ENCODE assay signal across 10 cellular contexts in the genomic region with DNA sequence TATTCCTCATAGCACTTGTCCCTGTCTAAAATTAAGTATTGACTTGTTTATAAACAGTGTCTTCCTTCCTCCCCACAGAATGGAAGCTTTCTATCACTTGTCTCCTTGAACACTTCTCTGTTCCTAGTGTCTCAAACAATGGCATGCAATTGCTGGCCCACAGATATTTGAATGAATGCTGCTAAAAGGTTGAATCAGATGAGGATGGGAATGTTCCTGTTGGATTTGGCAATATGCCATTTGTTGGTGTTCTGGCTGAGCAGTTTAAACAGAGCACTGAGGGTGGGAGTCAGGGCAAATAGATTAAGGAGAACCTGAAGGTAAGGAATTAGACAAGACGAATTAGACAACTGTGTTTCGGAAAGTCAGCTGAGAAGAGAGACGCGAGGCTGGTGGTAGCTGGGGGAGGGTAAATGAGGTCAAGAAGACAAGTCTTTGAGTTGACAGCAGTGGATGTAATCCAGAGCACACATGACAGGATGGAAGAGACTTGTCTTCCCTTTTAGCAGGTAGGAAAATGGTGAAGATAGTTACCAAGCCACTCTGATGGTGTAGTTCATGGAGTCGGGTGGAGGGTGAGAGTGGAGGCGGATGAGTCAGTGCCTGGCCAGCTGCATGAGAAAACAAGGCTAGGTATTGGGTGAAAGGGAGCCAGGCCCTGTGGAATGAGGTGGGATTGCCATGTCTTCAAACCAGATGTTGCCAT. TPM values are rescaled to one million over a fixed set of nuclear protein-coding genes. Genes with fewer than 3 reads are reported as not detected.
DNase-seq lines count a peak whose midpoint lies in the region; FAIRE-seq and TF ChIP-seq lines count a peak whose summit lies in the region.
"Had no signal": no experiment of that assay in that cellular context is flagged by ENCODE, and none has a peak within 500 bp of the region (broad histone marks: within the 10 kb centered on the region; RNA-seq: fewer than 3 reads in every experiment).

No MANE protein-coding gene starts in this region.

- H3K27me3 Mint-ChIP-seq in astrocyte (ENCODE audit: low read depth, unreplicated experiment), result no peaks in the 10 kb centered on the region
- H3K27me3 Mint-ChIP-seq: activated naive CD4-positive, alpha-beta T cell treated with anti-CD3 and anti-CD28 coated beads, Interleukin-2, amount 50 U/mL, for 24 hours had no signal

- H3K79me2 ChIP-seq in astrocyte (ENCODE audit: insufficient read depth, low read length), result no peaks in the 10 kb centered on the region

- H3K36me3 Mint-ChIP-seq in astrocyte (ENCODE audit: low read depth, unreplicated experiment), result peaks cover 27% of the 10 kb centered on the region

- TF ChIP-seq CTCF in astrocyte (IDR thresholded peaks at IDR 0.05; ENCODE audit: insufficient read depth, low read depth, low read length), result no peak

- DNase-seq in HCEC 1CT, result peak; percentile 74
- peak; percentile 66 for DNase-seq in astrocyte (ENCODE audit: low read depth)
- DNase-seq in lung microvascular endothelial cell (ENCODE audit: low read depth in 2 of 2), result peak; percentile 44 to 68
- no peak for DNase-seq in OCI-M1 (lab: John Stamatoyannopoulos, UW)
- no peak for DNase-seq in globus pallidus (ENCODE audit: low spot score)
- no peak for DNase-seq in NOMO-1 (lab: John Stamatoyannopoulos, UW; ENCODE audit: unreplicated experiment in 2 of 2)
- DNase-seq in effector CD8-positive, alpha-beta T cell (lab: John Stamatoyannopoulos, UW), result no peak

- H3K27me3 ChIP-seq in BLaER1 (no peaks in the 10 kb centered on the region), astrocyte (ENCODE audit: insufficient read depth, low read length) (no peaks in the 10 kb centered on the region)

- no peak overlapping the region for H3K27ac Mint-ChIP-seq in astrocyte (ENCODE audit: unreplicated experiment)

- H3K9ac ChIP-seq in BLaER1, result no peak overlapping the region
- no peak overlapping the region for H3K9ac ChIP-seq in astrocyte (ENCODE audit: low read length)

- H3K4me1 ChIP-seq in BLaER1 (peaks cover 47% of the 10 kb centered on the region), astrocyte (ENCODE audit: insufficient read depth, low read length) (peaks cover 12% of the 10 kb centered on the region)

- H3K4me3 Mint-ChIP-seq in astrocyte (ENCODE audit: unreplicated experiment), result no peak overlapping the region
- H3K4me3 Mint-ChIP-seq: activated naive CD4-positive, alpha-beta T cell treated with anti-CD3 and anti-CD28 coated beads, Interleukin-2, amount 50 U/mL, for 24 hours had no signal

- no peaks in the 10 kb centered on the region for H3K9me3 Mint-ChIP-seq in astrocyte (ENCODE audit: unreplicated experiment)
- H3K9me3 Mint-ChIP-seq: activated naive CD4-positive, alpha-beta T cell treated with anti-CD3 and anti-CD28 coated beads, Interleukin-2, amount 50 U/mL, for 24 hours had no signal

- peaks cover 6% of the 10 kb centered on the region for H3K4me1 Mint-ChIP-seq in astrocyte (ENCODE audit: low read depth, unreplicated experiment)

- H3K27ac ChIP-seq in BLaER1 (no peak overlapping the region), astrocyte (ENCODE audit: low read depth, low read length) (no peak overlapping the region)
- H3K27ac ChIP-seq: SK-N-MC had no signal

- H3K4me2 ChIP-seq in BLaER1, result peak overlapping the region; percentile 79
- peak overlapping the region; percentile 56 for H3K4me2 ChIP-seq in astrocyte (ENCODE audit: low read length)

- H3K4me3 ChIP-seq in BLaER1 (no peak overlapping the region), astrocyte (ENCODE audit: insufficient read depth, low read depth, low read length) (no peak overlapping the region)
- H3K4me3 ChIP-seq: SK-N-MC had no signal

- peaks cover 18% of the 10 kb centered on the region; the same call in 1 of the 2 replicates for H4K20me1 ChIP-seq in BLaER1
- peaks cover 31% of the 10 kb centered on the region for H4K20me1 ChIP-seq in astrocyte (ENCODE audit: insufficient read depth, low read length)

- H2AFZ ChIP-seq in astrocyte (ENCODE audit: low read depth, low read length), result no peak overlapping the region

- FAIRE-seq in astrocyte (lab: Jason Lieb, UNC), result peak; percentile 67

- H3K36me3 ChIP-seq in BLaER1 (peaks cover 62% of the 10 kb centered on the region), astrocyte (ENCODE audit: insufficient read depth, low read length) (peaks cover 13% of the 10 kb centered on the region)

- H3K9me3 ChIP-seq in BLaER1 (no peaks in the 10 kb centered on the region), astrocyte (ENCODE audit: insufficient read depth, low read depth, low read length) (no peaks in the 10 kb centered on the region)

RNA-seq across cellular contexts. Expression of gene GNRH2, which starts 58.3 kb away (rescaled TPM):
- total RNA-seq in astrocyte (0.89 and 1.4 TPM in 2 replicates), lung microvascular endothelial cell (not detected in 2 replicates)

Comparison
In these comparisons a context has a peak if more than half of its experiments do, and no peak if none do; other contexts are left out.
1. DNase-seq: peak in HCEC 1CT (single experiment), astrocyte (single experiment) and lung microvascular endothelial cell (2 of 2); none in OCI-M1 (single experiment), globus pallidus (single experiment), NOMO-1 (0 of 2) and effector CD8-positive, alpha-beta T cell (single experiment).